ENCODE assay signal across 1 cellular context in genomic region chr2:231672617-231673347, GRCh38.
TF ChIP-seq lines count a peak whose summit lies in the region.

No MANE protein-coding gene starts in this region.

TF ChIP-seq in GM12878, 131 proteins besides CTCF, POLR2A, EP300 and RAD21 (continued from another document):
- TF ChIP-seq ZBTB40 (IDR thresholded peaks at IDR 0.05; ENCODE audit: borderline replicate concordance) (no peak), SMARCA5 (IDR thresholded peaks at IDR 0.05) (peak; percentile 86), YBX1 (IDR thresholded peaks at IDR 0.05) (no peak; the same call in 1 of the 2 replicates), SUPT20H (IDR thresholded peaks at IDR 0.05; ENCODE audit: borderline replicate concordance, control insufficient read depth, low read depth, low read length) (no peak), SIN3A (IDR thresholded peaks at IDR 0.05; ENCODE audit: low read depth, low read length) (no peak), SIX5 (IDR thresholded peaks at IDR 0.05; ENCODE audit: low read depth, low read length, severe bottlenecking) (no peak), NR2C1 (IDR thresholded peaks at IDR 0.05) (no peak), TBL1XR1 (IDR thresholded peaks at IDR 0.05; ENCODE audit: low read depth, low read length) (peak; percentile 77), ZBED1 (IDR thresholded peaks at IDR 0.05; ENCODE audit: borderline replicate concordance) (0 out of 2 replicates have a peak, but pooled peaks have one; percentile 22), TCF3 (IDR thresholded peaks at IDR 0.05; ENCODE audit: borderline replicate concordance, insufficient read depth, low read depth, low read length) (peak; percentile 92), HDGF (IDR thresholded peaks at IDR 0.05) (peak; percentile 94), KAT2A (conservative IDR thresholded peaks at IDR 0.05; ENCODE audit: control insufficient read depth, low read depth, low read length) (no peak), JUNB (IDR thresholded peaks at IDR 0.05) (peak; percentile 22; the same call in 1 of the 2 replicates), MAX (IDR thresholded peaks at IDR 0.05; ENCODE audit: low read depth, low read length) (peak; percentile 13; the same call in 1 of the 2 replicates)
